ENCODE assay signal across 23 cellular contexts in the genomic region with DNA sequence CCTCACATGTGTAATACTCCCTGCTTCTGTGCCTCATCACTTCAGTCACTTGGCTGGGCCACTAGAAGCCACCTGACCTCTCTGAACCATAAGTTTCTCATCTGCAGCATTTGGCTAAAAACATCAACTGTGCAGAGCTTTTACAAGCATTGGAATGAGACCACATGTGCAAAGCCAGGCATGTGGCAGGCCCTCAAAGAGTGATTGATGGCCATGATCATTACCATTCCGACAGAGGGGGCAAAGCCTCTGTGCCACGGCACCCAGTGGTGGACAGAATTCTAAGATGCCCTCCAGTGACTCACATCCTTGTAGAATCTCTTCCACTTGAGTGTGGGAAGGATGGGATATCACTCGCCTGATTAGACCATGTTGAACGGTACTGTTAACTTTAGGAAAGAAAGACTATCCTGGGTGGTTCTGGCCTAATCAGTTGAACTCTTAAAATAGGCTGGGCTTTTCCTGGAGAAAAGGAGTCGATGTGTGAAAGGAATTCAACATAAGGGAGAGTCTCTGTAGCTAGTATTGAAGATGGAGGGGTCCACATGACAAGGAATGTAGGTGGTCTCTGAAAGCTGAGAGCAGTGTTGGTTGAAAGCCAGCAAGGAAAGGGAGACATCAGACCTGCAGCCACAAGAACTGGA. TPM values are rescaled to one million over a fixed set of nuclear protein-coding genes. Genes with fewer than 3 reads are reported as not detected.
A peak's percentile ranks its signal among the peaks of the same experiment; 100 is the strongest.
DNase-seq lines count a peak whose midpoint lies in the region; ATAC-seq, FAIRE-seq and TF ChIP-seq lines count a peak whose summit lies in the region.
"Had no signal": no experiment of that assay in that cellular context is flagged by ENCODE, and none has a peak within 500 bp of the region (broad histone marks: within the 10 kb centered on the region; RNA-seq: fewer than 3 reads in every experiment).

No MANE protein-coding gene starts in this region.

- DNase-seq in A549 (ENCODE audit: low read depth in 1 of 2, low spot score in 1 of 2) (no peak), HEK293T (ENCODE audit: extremely low spot score) (no peak), RWPE2 (ENCODE audit: low spot score) (no peak), glomerular visceral epithelial cell (ENCODE audit: extremely low spot score) (peak; percentile 64), NCI-H2227 (lab: John Stamatoyannopoulos, UW; ENCODE audit: unreplicated experiment) (no peak), GM19240 (ENCODE audit: insufficient read length, low spot score) (no peak)
- DNase-seq: activated CD4-positive, alpha-beta T cell treated with anti-CD3 and anti-CD28 coated beads for 48 hours; brain microvascular endothelial cell; effector memory CD8-positive, alpha-beta T cell; NCI-H1092; NCI-H2081; stimulated activated naive B cell treated with anti-CD40 and anti-IgM and Interleukin-4, amounts not matched to agents 10 μg/mL and 1 μg/mL and 100 μg/mL, for 72 hours had no signal

- CTCF ChIA-PET in A549 (lab: Yijun Ruan, JAX), result interaction anchor here (0.8 to 1.8 kb wide), 2 partner anchors 78 to 92 kb away, joined by 3 to 5 read pairs; no protein-coding TSS in a partner anchor
- CTCF ChIA-PET in HEK293T (lab: Yijun Ruan, JAX), result no interaction called here

- peaks cover 56% of the 10 kb centered on the region for H3K36me3 ChIP-seq in RWPE2 (ENCODE audit: low read depth)
- H3K36me3 ChIP-seq: BLaER1 treated with 17β-estradiol and CSF1 and Interleukin-3, amounts not matched to agents 10 nM and 100 nM; brain microvascular endothelial cell; esophagus muscularis mucosa; neutrophil had no signal

- H3K27me3 ChIP-seq in RWPE2 (ENCODE audit: insufficient read depth, poor library complexity, severe bottlenecking), result no peaks in the 10 kb centered on the region
- H3K27me3 ChIP-seq: BLaER1 treated with 17β-estradiol and CSF1 and Interleukin-3, amounts not matched to agents 10 nM and 100 nM; brain microvascular endothelial cell; esophagus muscularis mucosa; neutrophil had no signal

- TF ChIP-seq POLR2A in A549 (IDR thresholded peaks at IDR 0.05; ENCODE audit: low read length), result no peak

- FAIRE-seq in A549 (lab: Jason Lieb, UNC), result no peak
- FAIRE-seq: A204.1, D721Med had no signal

- no peak overlapping the region for H3K4me2 ChIP-seq in A549

- peak overlapping the region; percentile 32 to 78; a peak in 5 of 6 replicates for H3K27ac ChIP-seq in A549
- H3K27ac ChIP-seq in RWPE2 (ENCODE audit: poor library complexity, severe bottlenecking), result peak overlapping the region; percentile 100
- H3K27ac ChIP-seq: brain microvascular endothelial cell, esophagus muscularis mucosa, neutrophil had no signal

- TF ChIP-seq CTCF in A549 (IDR thresholded peaks at IDR 0.05) (no peak), RWPE2 (IDR thresholded peaks at IDR 0.05; ENCODE audit: poor library complexity, severe bottlenecking) (no peak)

- POLR2A ChIA-PET in A549 (lab: Yijun Ruan, JAX), result no interaction called here
- POLR2A ChIA-PET in HEK293T (lab: Yijun Ruan, JAX), result no interaction called here

- no peaks in the 10 kb centered on the region for H3K9me3 ChIP-seq in A549
- H3K9me3 ChIP-seq in RWPE2 (ENCODE audit: severe bottlenecking), result no peaks in the 10 kb centered on the region
- H3K9me3 ChIP-seq: esophagus muscularis mucosa, neutrophil had no signal

- no peak for TF ChIP-seq EP300 in A549 (IDR thresholded peaks at IDR 0.05)

- ATAC-seq in A549, result no peak
- ATAC-seq in RWPE2 (ENCODE audit: low read depth), result no peak
- no peak for ATAC-seq in HG03196 (IDR thresholded peaks at IDR 0.05; ENCODE audit: unreplicated experiment)
- no peak for ATAC-seq in HG03432 (IDR thresholded peaks at IDR 0.05; ENCODE audit: unreplicated experiment)
- ATAC-seq: activated naive CD4-positive, alpha-beta T cell treated with anti-CD3 and anti-CD28 coated beads, Interleukin-2, amount 50 U/mL, for 72 hours; activated T-helper 17 cell treated with anti-CD3 and anti-CD28 coated beads, Interleukin-2, amount 50 U/mL, for 72 hours; effector memory CD8-positive, alpha-beta T cell; stimulated activated naive B cell treated with anti-CD40 and anti-IgM and Interleukin-4, amounts not matched to agents 10 μg/mL and 1 μg/mL and 100 μg/mL, for 72 hours had no signal

- H3K4me1 ChIP-seq in A549 (peaks cover 19% of the 10 kb centered on the region), RWPE2 (ENCODE audit: insufficient read depth, poor library complexity, severe bottlenecking) (peaks cover 86% of the 10 kb centered on the region)

- TF ChIP-seq RAD21 in A549 (conservative IDR thresholded peaks at IDR 0.05 in 1 of 2, IDR thresholded peaks at IDR 0.05 in 1 of 2), result no peak

- H3K4me3 ChIP-seq in A549 (no peak overlapping the region), RWPE2 (ENCODE audit: severe bottlenecking) (no peak overlapping the region)
- H3K4me3 ChIP-seq: BLaER1 treated with 17β-estradiol and CSF1 and Interleukin-3, amounts not matched to agents 10 nM and 100 nM; esophagus muscularis mucosa; lung; skin epidermis had no signal

- 76% methylated on average over 4 of the region's 5 CpGs for WGBS in A549 (ENCODE audit: missing lambda C conversion rate)

TF ChIP-seq in A549, 52 proteins besides CTCF, POLR2A, EP300 and RAD21:
- TF ChIP-seq MAFK (IDR thresholded peaks at IDR 0.05; ENCODE audit: partially characterized antibody), result no peak
- TF ChIP-seq, protein P1, sequence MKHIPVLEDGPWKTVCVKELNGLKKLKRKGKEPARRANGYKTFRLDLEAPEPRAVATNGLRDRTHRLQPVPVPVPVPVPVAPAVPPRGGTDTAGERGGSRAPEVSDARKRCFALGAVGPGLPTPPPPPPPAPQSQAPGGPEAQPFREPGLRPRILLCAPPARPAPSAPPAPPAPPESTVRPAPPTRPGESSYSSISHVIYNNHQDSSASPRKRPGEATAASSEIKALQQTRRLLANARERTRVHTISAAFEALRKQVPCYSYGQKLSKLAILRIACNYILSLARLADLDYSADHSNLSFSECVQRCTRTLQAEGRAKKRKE (CRISPR knock-in tag; IDR thresholded peaks at IDR 0.05; ENCODE audit: low read depth), result no peak
- TF ChIP-seq CHD4 (IDR thresholded peaks at IDR 0.05; ENCODE audit: borderline replicate concordance), result no peak
- no peak for TF ChIP-seq ZFP36 (IDR thresholded peaks at IDR 0.05; ENCODE audit: borderline replicate concordance, partially characterized antibody)

TF ChIP-seq in HEK293T, 16 proteins besides CTCF, POLR2A, EP300 and RAD21:
- TF ChIP-seq ZNF384 (IDR thresholded peaks at IDR 0.05), result no peak
- TF ChIP-seq, protein P2, sequence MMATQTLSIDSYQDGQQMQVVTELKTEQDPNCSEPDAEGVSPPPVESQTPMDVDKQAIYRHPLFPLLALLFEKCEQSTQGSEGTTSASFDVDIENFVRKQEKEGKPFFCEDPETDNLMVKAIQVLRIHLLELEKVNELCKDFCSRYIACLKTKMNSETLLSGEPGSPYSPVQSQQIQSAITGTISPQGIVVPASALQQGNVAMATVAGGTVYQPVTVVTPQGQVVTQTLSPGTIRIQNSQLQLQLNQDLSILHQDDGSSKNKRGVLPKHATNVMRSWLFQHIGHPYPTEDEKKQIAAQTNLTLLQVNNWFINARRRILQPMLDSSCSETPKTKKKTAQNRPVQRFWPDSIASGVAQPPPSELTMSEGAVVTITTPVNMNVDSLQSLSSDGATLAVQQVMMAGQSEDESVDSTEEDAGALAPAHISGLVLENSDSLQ (IDR thresholded peaks at IDR 0.05), result peak; percentile 80

RNA-seq across cellular contexts. Expression of a gene that starts 13.5 kb away (rescaled TPM):
- polyA plus RNA-seq in A549 (2011; rRNA removed), result 9.9 and 12.5 TPM in 2 replicates
- 2.1 and 2.8 TPM in 2 replicates for polyA plus RNA-seq in A549 (2012; cell fraction: cytosol; rRNA removed)
- polyA plus RNA-seq in A549 (2012; cell fraction: nucleus; rRNA removed), result 3.5 and 3.7 TPM in 2 replicates
- polyA plus RNA-seq in A549 (2017; fragmentation: RNase III; extraction: RNeasy Plus Mini Kit Qiagen cat#74134 plus additional on column Dnase treatment), result 3.0 to 3.9 TPM (median 3.4 TPM) in 3 replicates
- 16.5 and 17.8 TPM in 2 replicates for polyA minus RNA-seq in A549 (2011; rRNA and poly(A)+ RNA removed)
